15 cellular contexts compared by ENCODE assay signal in the genomic region with DNA sequence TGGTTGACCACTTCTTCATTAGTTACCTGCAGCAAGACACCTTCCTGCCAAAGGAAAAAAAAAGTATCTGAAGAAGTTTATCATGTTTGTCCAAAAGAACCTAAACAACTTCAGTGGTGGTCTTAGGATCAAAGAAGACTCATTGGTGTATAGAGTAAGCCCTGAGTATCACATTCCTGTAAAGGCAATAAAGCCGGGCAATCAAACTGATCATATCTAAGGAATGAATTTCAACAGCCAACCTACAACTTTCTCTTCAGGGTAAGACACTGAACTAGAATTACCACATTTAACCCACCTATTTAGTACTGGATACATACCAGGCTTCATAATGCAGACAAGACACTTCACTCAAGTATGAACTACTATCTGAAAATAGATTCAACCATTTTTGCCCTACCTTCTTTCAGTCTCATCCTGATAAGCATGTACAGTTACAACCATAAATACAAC. TPM values are rescaled to one million over a fixed set of nuclear protein-coding genes. Genes with fewer than 3 reads are reported as not detected.
A peak's percentile ranks its signal among the peaks of the same experiment; 100 is the strongest.
DNase-seq lines count a peak whose midpoint lies in the region; ATAC-seq and TF ChIP-seq lines count a peak whose summit lies in the region.
"Had no signal": no experiment of that assay in that cellular context is flagged by ENCODE, and none has a peak within 500 bp of the region (broad histone marks: within the 10 kb centered on the region; RNA-seq: fewer than 3 reads in every experiment).

No MANE protein-coding gene starts in this region.

- H3K27me3 Mint-ChIP-seq in activated CD8-positive, alpha-beta memory T cell treated with anti-CD3 and anti-CD28 coated beads, Interleukin-2, amount 10 ng/mL, durations not matched to agents 7 days and 5 days, result no peaks in the 10 kb centered on the region
- no peaks in the 10 kb centered on the region for H3K27me3 Mint-ChIP-seq in activated naive CD8-positive, alpha-beta T cell treated with anti-CD3 and anti-CD28 coated beads, Interleukin-2, amount 10 ng/mL, durations not matched to agents 7 days and 5 days
- H3K27me3 Mint-ChIP-seq in neural crest cell (ENCODE audit: low read depth), result peaks cover 58% of the 10 kb centered on the region
- H3K27me3 Mint-ChIP-seq: activated B cell treated with CpG ODN at 0.5 μM for 24 hours had no signal

- H3K4me1 Mint-ChIP-seq in activated CD8-positive, alpha-beta memory T cell treated with anti-CD3 and anti-CD28 coated beads, Interleukin-2, amount 10 ng/mL, durations not matched to agents 7 days and 5 days, result peaks cover 89% of the 10 kb centered on the region
- H3K4me1 Mint-ChIP-seq in activated naive CD8-positive, alpha-beta T cell treated with anti-CD3 and anti-CD28 coated beads, Interleukin-2, amount 10 ng/mL, durations not matched to agents 7 days and 5 days, result peaks cover 81% of the 10 kb centered on the region
- H3K4me1 Mint-ChIP-seq in neural crest cell, result peaks cover 75% of the 10 kb centered on the region

- TF ChIP-seq CTCF in Loucy (conservative IDR thresholded peaks at IDR 0.05; ENCODE audit: low read length) (no peak), neural crest cell (conservative IDR thresholded peaks at IDR 0.05) (no peak)

- peaks cover 68% of the 10 kb centered on the region for H3K79me2 ChIP-seq in Loucy (ENCODE audit: insufficient read depth, low read length)

- peaks cover 72% of the 10 kb centered on the region for H3K36me3 ChIP-seq in Loucy (ENCODE audit: insufficient read depth, low read length)

- H3K9me3 Mint-ChIP-seq in activated CD8-positive, alpha-beta memory T cell treated with anti-CD3 and anti-CD28 coated beads, Interleukin-2, amount 10 ng/mL, durations not matched to agents 7 days and 5 days (ENCODE audit: low read depth), result no peaks in the 10 kb centered on the region
- H3K9me3 Mint-ChIP-seq in activated naive CD8-positive, alpha-beta T cell treated with anti-CD3 and anti-CD28 coated beads, Interleukin-2, amount 10 ng/mL, durations not matched to agents 7 days and 5 days, result no peaks in the 10 kb centered on the region
- H3K9me3 Mint-ChIP-seq in neural crest cell, result peaks cover 2% of the 10 kb centered on the region
- H3K9me3 Mint-ChIP-seq: activated B cell treated with CpG ODN at 0.5 μM for 24 hours, H9 had no signal

- no peaks in the 10 kb centered on the region for H3K9me3 ChIP-seq in Loucy (ENCODE audit: insufficient read depth, low read depth, low read length)
- H3K9me3 ChIP-seq: gastrocnemius medialis, pancreas had no signal

- no peak overlapping the region for H3K9ac ChIP-seq in Loucy (ENCODE audit: low read depth, low read length, poor library complexity, severe bottlenecking)

- POLR2A ChIA-PET in activated naive CD8-positive, alpha-beta T cell treated with anti-CD3 and anti-CD28 coated beads, Interleukin-2, amount 10 ng/mL, durations not matched to agents 7 days and 5 days (lab: Charles Lee), result interaction anchor here (1.6 to 5.2 kb wide), 4 partner anchors 11 to 99 kb away, joined by 4 to 51 read pairs (median 22); partner anchors contain the start of genes CBX3 and HNRNPA2B1

- peak overlapping the region; percentile 65 for H3K27ac Mint-ChIP-seq in activated CD8-positive, alpha-beta memory T cell treated with anti-CD3 and anti-CD28 coated beads, Interleukin-2, amount 10 ng/mL, durations not matched to agents 7 days and 5 days
- peak overlapping the region; percentile 61 for H3K27ac Mint-ChIP-seq in activated naive CD8-positive, alpha-beta T cell treated with anti-CD3 and anti-CD28 coated beads, Interleukin-2, amount 10 ng/mL, durations not matched to agents 7 days and 5 days
- no peak overlapping the region for H3K27ac Mint-ChIP-seq in neural crest cell (ENCODE audit: unreplicated experiment)
- H3K27ac Mint-ChIP-seq: activated B cell treated with CpG ODN at 0.5 μM for 24 hours had no signal

- H3K4me3 Mint-ChIP-seq in activated CD8-positive, alpha-beta memory T cell treated with anti-CD3 and anti-CD28 coated beads, Interleukin-2, amount 10 ng/mL, durations not matched to agents 7 days and 5 days, result no peak overlapping the region
- H3K4me3 Mint-ChIP-seq in activated naive CD8-positive, alpha-beta T cell treated with anti-CD3 and anti-CD28 coated beads, Interleukin-2, amount 10 ng/mL, durations not matched to agents 7 days and 5 days, result no peak overlapping the region
- H3K4me3 Mint-ChIP-seq in neural crest cell, result peak overlapping the region; percentile 47
- H3K4me3 Mint-ChIP-seq: activated B cell treated with CpG ODN at 0.5 μM for 24 hours, H9 had no signal

- no peaks in the 10 kb centered on the region for H3K27me3 ChIP-seq in Loucy (ENCODE audit: insufficient read depth, low read length, poor library complexity, severe bottlenecking)
- H3K27me3 ChIP-seq: gastrocnemius medialis, pancreas had no signal

- peaks cover 8% of the 10 kb centered on the region for H3F3A ChIP-seq in Loucy (ENCODE audit: low read depth)

- H3K9me2 ChIP-seq in Loucy (replicated peaks; ENCODE audit: low read depth, low read length), result no peaks in the 10 kb centered on the region

- peaks cover 93% of the 10 kb centered on the region for H4K20me1 ChIP-seq in Loucy (ENCODE audit: insufficient read depth, low read length, poor library complexity, severe bottlenecking)

- ATAC-seq in activated CD8-positive, alpha-beta memory T cell treated with anti-CD3 and anti-CD28 coated beads, Interleukin-2, amount 10 ng/mL, durations not matched to agents 7 days and 5 days, result no peak
- ATAC-seq in activated naive CD8-positive, alpha-beta T cell treated with anti-CD3 and anti-CD28 coated beads, Interleukin-2, amount 10 ng/mL, durations not matched to agents 7 days and 5 days (ENCODE audit: low read depth), result no peak
- ATAC-seq: gastrocnemius medialis, pancreas had no signal

- no peak overlapping the region for H2AFZ ChIP-seq in Loucy (ENCODE audit: low read length)

- peak overlapping the region; percentile 4 for H3K4me2 ChIP-seq in Loucy (ENCODE audit: low read depth, low read length, poor library complexity, severe bottlenecking)

- H3K36me3 Mint-ChIP-seq in activated CD8-positive, alpha-beta memory T cell treated with anti-CD3 and anti-CD28 coated beads, Interleukin-2, amount 10 ng/mL, durations not matched to agents 7 days and 5 days, result peaks cover 85% of the 10 kb centered on the region
- H3K36me3 Mint-ChIP-seq in activated naive CD8-positive, alpha-beta T cell treated with anti-CD3 and anti-CD28 coated beads, Interleukin-2, amount 10 ng/mL, durations not matched to agents 7 days and 5 days, result peaks cover 64% of the 10 kb centered on the region
- peaks cover 75% of the 10 kb centered on the region for H3K36me3 Mint-ChIP-seq in neural crest cell (ENCODE audit: low read depth)

- no peak for DNase-seq in activated CD8-positive, alpha-beta memory T cell treated with anti-CD3 and anti-CD28 coated beads, Interleukin-2, amount 10 ng/mL, durations not matched to agents 7 days and 5 days
- DNase-seq in activated CD8-positive, alpha-beta memory T cell treated with anti-CD3 and anti-CD28 coated beads, Interleukin-2, amount 50 U/mL, for 48 hours, result no peak
- no peak for DNase-seq in activated naive CD8-positive, alpha-beta T cell treated with anti-CD3 and anti-CD28 coated beads, Interleukin-2, amount 10 ng/mL, durations not matched to agents 7 days and 5 days
- DNase-seq in neural crest cell (ENCODE audit: low read depth, low spot score), result no peak
- no peak for DNase-seq in SK-N-DZ (ENCODE audit: low spot score)
- DNase-seq in globus pallidus (ENCODE audit: low spot score), result no peak
- DNase-seq in cortex of kidney (lab: John Stamatoyannopoulos, UW), result no peak
- DNase-seq: activated B cell treated with CpG ODN at 0.5 μM for 24 hours, gastrocnemius medialis, H9, NCI-H1417, NCI-H345, pancreas, small intestine had no signal

- H3K4me3 ChIP-seq in Loucy (ENCODE audit: low read length, poor library complexity, severe bottlenecking), result no peak overlapping the region
- H3K4me3 ChIP-seq: gastrocnemius medialis, pancreas had no signal

- H3K4me1 ChIP-seq in Loucy (ENCODE audit: insufficient read depth, low read length, poor library complexity, severe bottlenecking), result peaks cover 39% of the 10 kb centered on the region

- CTCF ChIA-PET in activated CD8-positive, alpha-beta memory T cell treated with anti-CD3 and anti-CD28 coated beads, Interleukin-2, amount 10 ng/mL, durations not matched to agents 7 days and 5 days (lab: Charles Lee), result interaction anchor here (0.9 to 3.5 kb wide), 5 partner anchors 10 to 100 kb away, joined by 3 to 34 read pairs (median 4); partner anchors contain the start of genes CBX3 and HNRNPA2B1

RNA-seq across cellular contexts. Expression of gene HNRNPA2B1, which starts 10.1 kb away (rescaled TPM):
- total RNA-seq in activated CD8-positive, alpha-beta memory T cell treated with anti-CD3 and anti-CD28 coated beads, Interleukin-2, amount 10 ng/mL, durations not matched to agents 7 days and 5 days, result 100 to 1,000 TPM; 768 to 857 TPM
- 100 to 1,000 TPM; 653 to 667 TPM for total RNA-seq in activated naive CD8-positive, alpha-beta T cell treated with anti-CD3 and anti-CD28 coated beads, Interleukin-2, amount 10 ng/mL, durations not matched to agents 7 days and 5 days
- total RNA-seq in neural crest cell, result 1,068 and 1,071 TPM in 2 replicates
- 224 and 337 TPM in 2 replicates for polyA plus RNA-seq in SK-N-DZ (2014; cell fraction: cytosol; rRNA removed)
- 659 and 1,103 TPM in 2 replicates for polyA plus RNA-seq in SK-N-DZ (2014; cell fraction: nucleus; rRNA removed)

RNA-seq across cellular contexts. Expression of gene CBX3, which starts 11.1 kb away (rescaled TPM):
- total RNA-seq in activated CD8-positive, alpha-beta memory T cell treated with anti-CD3 and anti-CD28 coated beads, Interleukin-2, amount 10 ng/mL, durations not matched to agents 7 days and 5 days, result 100 to 1,000 TPM; 235 to 279 TPM
- total RNA-seq in activated naive CD8-positive, alpha-beta T cell treated with anti-CD3 and anti-CD28 coated beads, Interleukin-2, amount 10 ng/mL, durations not matched to agents 7 days and 5 days, result 100 to 1,000 TPM; 227 to 235 TPM
- total RNA-seq in neural crest cell, result 291 and 293 TPM in 2 replicates
- 532 and 556 TPM in 2 replicates for polyA plus RNA-seq in SK-N-DZ (2014; cell fraction: cytosol; rRNA removed)
- polyA plus RNA-seq in SK-N-DZ (2014; cell fraction: nucleus; rRNA removed), result 613 and 634 TPM in 2 replicates

RNA-seq across cellular contexts. Expression of gene NFE2L3, which starts 38.4 kb away (rescaled TPM):
- 10 to 100 TPM; 20.1 to 44.4 TPM for total RNA-seq in activated CD8-positive, alpha-beta memory T cell treated with anti-CD3 and anti-CD28 coated beads, Interleukin-2, amount 10 ng/mL, durations not matched to agents 7 days and 5 days
- total RNA-seq in activated naive CD8-positive, alpha-beta T cell treated with anti-CD3 and anti-CD28 coated beads, Interleukin-2, amount 10 ng/mL, durations not matched to agents 7 days and 5 days, result 10 to 100 TPM in 1 of 2 experiments, 1 to 10 TPM in 1; 10.0 to 10.3 TPM
- total RNA-seq in neural crest cell, result 2.4 and 3.5 TPM in 2 replicates
- polyA plus RNA-seq in SK-N-DZ (2014; cell fraction: cytosol; rRNA removed), result 30.8 and 33.6 TPM in 2 replicates
- 19.5 and 23.0 TPM in 2 replicates for polyA plus RNA-seq in SK-N-DZ (2014; cell fraction: nucleus; rRNA removed)
